Comparison of ENCODE assay signal across 17 cellular contexts in the genomic region with DNA sequence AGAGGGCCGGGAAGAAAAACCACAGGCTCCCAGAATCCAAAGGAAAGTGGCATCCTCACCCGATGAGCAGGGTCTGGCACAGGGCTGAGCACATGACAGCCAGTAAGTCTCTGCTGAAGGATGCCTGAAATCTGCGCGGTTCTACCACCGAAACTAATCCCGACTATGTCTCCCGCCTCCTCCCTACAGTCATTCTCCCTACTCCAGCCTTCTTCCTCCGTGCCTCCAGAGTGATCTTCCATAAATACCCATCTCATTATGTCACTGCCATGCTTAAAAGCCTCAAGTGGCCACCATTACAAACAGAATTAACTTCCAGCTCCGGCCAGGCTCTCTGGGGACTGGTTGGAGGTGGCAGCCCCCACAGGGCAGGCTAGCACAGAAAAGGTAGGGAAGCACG.
"Had no signal": no experiment of that assay in that cellular context is flagged by ENCODE, and none has a peak within 500 bp of the region (broad histone marks: within the 10 kb centered on the region; RNA-seq: fewer than 3 reads in every experiment).

No MANE protein-coding gene starts in this region.

- DNase-seq: activated CD4-positive, alpha-beta T cell treated with anti-CD3 and anti-CD28 coated beads, Interleukin-2, amount 50 U/mL, for 1 hour; activated CD4-positive, CD25-positive, alpha-beta regulatory T cell treated with anti-CD3 and anti-CD28 coated beads, Interleukin-2, amount 50 U/mL, for 72 hours; activated CD8-positive, alpha-beta memory T cell treated with anti-CD3 and anti-CD28 coated beads, Interleukin-2, amount 50 U/mL, for 4 hours; activated naive CD4-positive, alpha-beta T cell treated with anti-CD3 and anti-CD28 coated beads, Interleukin-2, amount 10 ng/mL, durations not matched to agents 7 days and 5 days; activated T-cell treated with anti-CD3 and anti-CD28 coated beads, Interleukin-2, amount 50 U/mL, for 4 hours; cortex of kidney; effector CD4-positive, alpha-beta T cell; heart right ventricle; left lung; midbrain; stimulated activated CD4-positive, alpha-beta T cell treated with anti-CD3 and anti-CD28 coated beads, Interleukin-2, amount 100 ng/mL, for 24 hours; stimulated activated naive CD4-positive, alpha-beta T cell treated with Interleukin-2 at 50 U/mL for 16 hours; tibial artery had no signal

- H3K27ac ChIP-seq: ascending aorta, breast epithelium, esophagus muscularis mucosa, heart right ventricle, left lung, tibial artery, VCaP had no signal

- H3K4me1 ChIP-seq: ascending aorta, breast epithelium, left lung, tibial artery had no signal

- H3K36me3 ChIP-seq: ascending aorta, breast epithelium, esophagus muscularis mucosa, heart right ventricle, left lung, tibial artery had no signal

- H3K4me3 ChIP-seq: ascending aorta, breast epithelium, esophagus muscularis mucosa, heart right ventricle, left lung, tibial artery had no signal

- ATAC-seq: activated T-cell treated with anti-CD3 and anti-CD28 coated beads, Interleukin-2, amount 50 U/mL, for 4 hours; heart right ventricle; left lung had no signal

- H3K27me3 ChIP-seq: ascending aorta, breast epithelium, esophagus muscularis mucosa, tibial artery had no signal

- H3K9me3 ChIP-seq: ascending aorta, breast epithelium, esophagus muscularis mucosa, heart right ventricle, left lung, tibial artery had no signal
